In the genomic region with DNA sequence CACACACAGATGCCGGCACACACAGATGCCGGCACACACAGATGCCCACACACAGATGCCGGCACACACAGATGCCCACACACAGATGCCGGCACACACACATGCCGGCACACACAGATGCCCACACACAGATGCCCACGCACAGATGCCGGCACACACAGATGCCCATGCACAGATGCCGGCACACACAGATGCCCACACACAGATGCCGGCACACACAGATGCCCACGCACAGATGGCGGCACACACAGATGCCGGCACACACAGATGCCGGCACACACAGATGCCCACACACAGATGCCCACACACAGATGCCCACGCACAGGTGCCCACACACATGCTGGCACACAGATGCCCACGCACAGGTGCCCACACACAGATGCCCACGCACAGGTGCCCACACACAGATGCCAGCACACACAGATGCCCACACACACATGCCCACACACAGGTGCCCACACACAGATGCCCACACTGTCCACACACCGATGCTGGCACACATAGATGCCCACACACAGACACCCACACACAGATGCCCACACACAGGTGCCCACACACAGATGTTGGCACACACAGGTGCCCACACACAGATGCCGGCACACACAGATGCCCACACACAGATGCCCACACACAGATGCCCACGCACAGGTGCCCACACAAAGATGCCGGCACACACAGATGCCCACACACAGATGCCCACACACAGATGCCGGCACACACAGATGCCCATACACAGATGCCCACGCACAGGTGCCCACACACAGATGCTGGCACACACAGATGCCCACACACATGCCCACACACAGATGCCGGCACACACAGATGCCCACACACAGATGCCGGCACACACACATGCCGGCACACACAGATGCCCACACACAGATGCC, we compare ENCODE assay signal across 8 cellular contexts. TPM values are rescaled to one million over a fixed set of nuclear protein-coding genes. Genes with fewer than 3 reads are reported as not detected.
"Had no signal": no experiment of that assay in that cellular context is flagged by ENCODE, and none has a peak within 500 bp of the region (broad histone marks: within the 10 kb centered on the region; RNA-seq: fewer than 3 reads in every experiment).

No MANE protein-coding gene starts in this region.

RNA-seq across cellular contexts. Expression of a gene that starts 11.6 kb away (rescaled TPM):
- total RNA-seq: naive thymus-derived CD8-positive, alpha-beta T cell; omental fat pad; sigmoid colon; subcutaneous adipose tissue; urinary bladder; vagina had no signal
- polyA plus RNA-seq: mammary epithelial cell; naive thymus-derived CD8-positive, alpha-beta T cell had no signal

RNA-seq across cellular contexts. Expression of a gene that starts 17.2 kb away (rescaled TPM):
- total RNA-seq: liver; naive thymus-derived CD8-positive, alpha-beta T cell; omental fat pad; sigmoid colon; subcutaneous adipose tissue; vagina had no signal
- polyA plus RNA-seq: mammary epithelial cell; naive thymus-derived CD8-positive, alpha-beta T cell had no signal
